8 cellular contexts compared by ENCODE assay signal in genomic region chr16:89334050-89334449, GRCh38.
DNase-seq lines count a peak whose midpoint lies in the region; ATAC-seq and TF ChIP-seq lines count a peak whose summit lies in the region.

No MANE protein-coding gene starts in this region.

- H3K4me3 Mint-ChIP-seq in CD8-positive, alpha-beta T cell, result no peak overlapping the region
- H3K4me3 Mint-ChIP-seq in glutamatergic neuron (ENCODE audit: unreplicated experiment), result peak overlapping the region; percentile 30

- H3K4me1 Mint-ChIP-seq in CD8-positive, alpha-beta T cell (ENCODE audit: low read depth), result peaks cover 82% of the 10 kb centered on the region
- peaks cover 43% of the 10 kb centered on the region for H3K4me1 Mint-ChIP-seq in glutamatergic neuron (ENCODE audit: low read depth, unreplicated experiment)

- H3K36me3 Mint-ChIP-seq in CD8-positive, alpha-beta T cell, result peaks cover 8% of the 10 kb centered on the region
- no peaks in the 10 kb centered on the region for H3K36me3 Mint-ChIP-seq in glutamatergic neuron (ENCODE audit: unreplicated experiment)

- H3K4me3 ChIP-seq in CD8-positive, alpha-beta T cell (ENCODE audit: low read depth, low read length), result no peak overlapping the region
- H3K4me3 ChIP-seq in SU-DHL-6 (ENCODE audit: insufficient read depth, low read length, poor library complexity, severe bottlenecking), result no peak overlapping the region

- no peaks in the 10 kb centered on the region for H3K36me3 ChIP-seq in CD8-positive, alpha-beta T cell (ENCODE audit: insufficient read depth, low read length)
- no peaks in the 10 kb centered on the region for H3K36me3 ChIP-seq in SU-DHL-6 (ENCODE audit: low read length)

- POLR2A ChIA-PET in CD8-positive, alpha-beta T cell (lab: Charles Lee), result interaction anchor here (1.3 kb wide), 1 partner anchor 20 kb away, joined by 3 read pairs; no protein-coding TSS in a partner anchor

- H3K27ac ChIP-seq in CD8-positive, alpha-beta T cell (ENCODE audit: low read depth, low read length), result no peak overlapping the region
- H3K27ac ChIP-seq in SU-DHL-6 (ENCODE audit: low read depth, low read length), result peak overlapping the region; percentile 31; the same call in 1 of the 2 replicates

- H3K4me2 ChIP-seq in SU-DHL-6 (ENCODE audit: low read depth, low read length, poor library complexity, severe bottlenecking), result no peak overlapping the region

- peak overlapping the region; percentile 71 for H3K27ac Mint-ChIP-seq in CD8-positive, alpha-beta T cell
- peak overlapping the region; percentile 79 for H3K27ac Mint-ChIP-seq in glutamatergic neuron (ENCODE audit: unreplicated experiment)

- CTCF ChIA-PET in CD8-positive, alpha-beta T cell (lab: Charles Lee), result interaction anchor here (0.7 to 1.8 kb wide), 3 partner anchors 17 to 127 kb away, joined by 3 to 5 read pairs (median 3); no protein-coding TSS in a partner anchor

- intact Hi-C loops in CD8-positive, alpha-beta T cell (cut with DNase I, micrococcal nuclease), result loop anchor here in 1 of 2 experiments (5.0 kb wide), 1 partner anchor 68 kb away; no protein-coding TSS in a partner anchor
- intact Hi-C loops in posterior vena cava (cut with DNase I), result loop anchor here in 1 of 2 donors (10.0 kb wide), 1 partner anchor 311 kb away; no protein-coding TSS in a partner anchor

- no peak for TF ChIP-seq CTCF in CD8-positive, alpha-beta T cell (IDR thresholded peaks at IDR 0.05)
- TF ChIP-seq CTCF in SU-DHL-6 (IDR thresholded peaks at IDR 0.05; ENCODE audit: insufficient read depth, low read length, poor library complexity, severe bottlenecking), result no peak
- TF ChIP-seq CTCF in glutamatergic neuron (IDR thresholded peaks at IDR 0.05; ENCODE audit: partially characterized antibody, unreplicated experiment), result no peak

- no peak overlapping the region for H2AFZ ChIP-seq in SU-DHL-6 (ENCODE audit: low read depth, low read length, severe bottlenecking)

- H3K4me1 ChIP-seq in CD8-positive, alpha-beta T cell (ENCODE audit: insufficient read depth, low read length), result peaks cover 80% of the 10 kb centered on the region

- no peak overlapping the region for H3K9ac ChIP-seq in SU-DHL-6 (ENCODE audit: low read length)

- peaks cover 12% of the 10 kb centered on the region; the same call in 1 of the 2 replicates for H4K20me1 ChIP-seq in SU-DHL-6 (ENCODE audit: low read depth, low read length)

- H3K9me3 Mint-ChIP-seq in CD8-positive, alpha-beta T cell, result no peaks in the 10 kb centered on the region
- peaks cover 23% of the 10 kb centered on the region for H3K9me3 Mint-ChIP-seq in glutamatergic neuron (ENCODE audit: unreplicated experiment)

- H3K27me3 ChIP-seq in CD8-positive, alpha-beta T cell (ENCODE audit: insufficient read depth, low read length), result no peaks in the 10 kb centered on the region
- H3K27me3 ChIP-seq in SU-DHL-6 (ENCODE audit: low read length), result no peaks in the 10 kb centered on the region

- peaks cover 15% of the 10 kb centered on the region; the same call in 1 of the 2 replicates for H3F3A ChIP-seq in SU-DHL-6 (ENCODE audit: insufficient read depth)

- H3K79me2 ChIP-seq in SU-DHL-6 (ENCODE audit: insufficient read depth, low read length), result peaks cover 96% of the 10 kb centered on the region

- no peaks in the 10 kb centered on the region for H3K27me3 Mint-ChIP-seq in CD8-positive, alpha-beta T cell (ENCODE audit: low read depth)
- peaks cover 13% of the 10 kb centered on the region for H3K27me3 Mint-ChIP-seq in glutamatergic neuron (ENCODE audit: unreplicated experiment)

- no peak for DNase-seq in CD8-positive, alpha-beta T cell
- DNase-seq in glutamatergic neuron (no peak), posterior vena cava (ENCODE audit: low spot score) (peak; percentile 31), DMS79 treated with DMSO at 0.1 percent for 48 hours (lab: John Stamatoyannopoulos, UW) (no peak)
- DNase-seq in activated CD4-positive, CD25-positive, alpha-beta regulatory T cell treated with anti-CD3 and anti-CD28 coated beads, Interleukin-2, amount 50 U/mL, for 72 hours, result no peak

- no peaks in the 10 kb centered on the region for H3K9me2 ChIP-seq in SU-DHL-6 (replicated peaks; ENCODE audit: insufficient read depth, low read length)

- ATAC-seq in CD8-positive, alpha-beta T cell, result peak; percentile 3
- ATAC-seq in HG03354 (IDR thresholded peaks at IDR 0.05; ENCODE audit: poor library complexity, severe bottlenecking, unreplicated experiment) (no peak), GM21423 (IDR thresholded peaks at IDR 0.05; ENCODE audit: unreplicated experiment) (no peak)

- H3K9me3 ChIP-seq in CD8-positive, alpha-beta T cell (ENCODE audit: low read length), result no peaks in the 10 kb centered on the region
- H3K9me3 ChIP-seq in SU-DHL-6 (ENCODE audit: insufficient read depth, low read length), result no peaks in the 10 kb centered on the region
